25 cellular contexts compared by ENCODE assay signal in genomic region chr10:132973903-132974241, GRCh38. TPM values are rescaled to one million over a fixed set of nuclear protein-coding genes. Genes with fewer than 3 reads are reported as not detected.
"Had no signal": no experiment of that assay in that cellular context is flagged by ENCODE, and none has a peak within 500 bp of the region (broad histone marks: within the 10 kb centered on the region; RNA-seq: fewer than 3 reads in every experiment).

No MANE protein-coding gene starts in this region.

- H3K4me3 ChIP-seq: adrenal gland, heart left ventricle, ovary, thyroid gland had no signal

- ATAC-seq: activated T-cell treated with anti-CD3 and anti-CD28 coated beads, Interleukin-2, amount 50 U/mL, for 4 hours; activated T-helper 17 cell treated with anti-CD3 and anti-CD28 coated beads, Interleukin-2, amount 50 U/mL, for 72 hours; heart left ventricle had no signal

- H3K9me3 ChIP-seq: adrenal gland, neutrophil, thyroid gland had no signal

- H3K36me3 ChIP-seq: adrenal gland, brain microvascular endothelial cell, heart left ventricle, neutrophil, ovary, thyroid gland had no signal

- H3K4me1 ChIP-seq: adrenal gland, heart left ventricle had no signal

- DNase-seq: activated CD4-positive, alpha-beta memory T cell treated with anti-CD3 and anti-CD28 coated beads, Interleukin-2, amount 10 ng/mL, durations not matched to agents 7 days and 5 days; activated CD4-positive, alpha-beta T cell treated with anti-CD3 and anti-CD28 coated beads for 1 hour; activated CD4-positive, alpha-beta T cell treated with anti-CD3 and anti-CD28 coated beads, Interleukin-2, amount 10 ng/mL, durations not matched to agents 7 days and 5 days; activated naive CD4-positive, alpha-beta T cell; activated naive CD8-positive, alpha-beta T cell treated with anti-CD3 and anti-CD28 coated beads for 36 hours; activated T-cell treated with anti-CD3 and anti-CD28 coated beads, Interleukin-2, amount 50 U/mL, for 4 hours; adrenal gland; brain microvascular endothelial cell; cortex of kidney; endodermal cell; foreskin fibroblast; heart left ventricle; immature natural killer cell; midbrain; small intestine; stimulated activated CD4-positive, alpha-beta T cell treated with anti-CD3 and anti-CD28 coated beads, Interleukin-1b, Interleukin-23, amount 100 ng/mL, for 48 hours; stimulated activated CD4-positive, alpha-beta T cell treated with anti-CD3 and anti-CD28 coated beads, Interleukin-4, amount 100 ng/mL, for 4 hours; stimulated activated CD8-positive, alpha-beta memory T cell treated with anti-CD3 and anti-CD28 coated beads, Interleukin-4, amount 100 ng/mL, for 48 hours; stimulated activated naive CD8-positive, alpha-beta T cell treated with anti-CD3 and anti-CD28 coated beads, Interleukin-15, amount 100 ng/mL, for 72 hours; T-helper 1 cell; thyroid gland had no signal

- H3K27me3 ChIP-seq: ovary, thyroid gland had no signal

- H3K27ac ChIP-seq: adrenal gland, brain microvascular endothelial cell, heart left ventricle, neutrophil, ovary, thyroid gland, VCaP had no signal

RNA-seq across cellular contexts. Expression of gene CFAP46, which starts 31.5 kb away (rescaled TPM):
- total RNA-seq: activated CD4-positive, alpha-beta memory T cell treated with anti-CD3 and anti-CD28 coated beads, Interleukin-2, amount 10 ng/mL, durations not matched to agents 7 days and 5 days; activated CD4-positive, alpha-beta T cell treated with anti-CD3 and anti-CD28 coated beads, Interleukin-2, amount 10 ng/mL, durations not matched to agents 7 days and 5 days; activated T-helper 17 cell treated with anti-CD3 and anti-CD28 coated beads, Interleukin-2, amount 50 U/mL, for 72 hours had no signal
- polyA plus RNA-seq: immature natural killer cell had no signal
